8 cellular contexts compared by ENCODE assay signal in genomic region chr12:46382425-46382973, GRCh38. TPM values are rescaled to one million over a fixed set of nuclear protein-coding genes. Genes with fewer than 3 reads are reported as not detected.
DNase-seq lines count a peak whose midpoint lies in the region; ATAC-seq and TF ChIP-seq lines count a peak whose summit lies in the region.

No MANE protein-coding gene starts in this region.

- peaks cover 44% of the 10 kb centered on the region for H3K4me1 ChIP-seq in left ventricle myocardium inferior
- peaks cover 46% of the 10 kb centered on the region for H3K4me1 ChIP-seq in vagina

- H3K9me3 ChIP-seq in left ventricle myocardium inferior (replicated peaks), result peaks cover 5% of the 10 kb centered on the region
- H3K9me3 ChIP-seq in vagina, result no peaks in the 10 kb centered on the region

- H3K4me1 Mint-ChIP-seq in memory B cell, result peaks cover 20% of the 10 kb centered on the region

- DNase-seq in left ventricle myocardium inferior (no peak), Right ventricle myocardium inferior (ENCODE audit: missing footprints) (no peak), astrocyte of the spinal cord (ENCODE audit: low read depth, low spot score) (peak; percentile 70), memory B cell (ENCODE audit: low spot score in 2 of 2) (no peak), vagina (ENCODE audit: extremely low spot score in 2 of 2) (no peak), GM19238 (ENCODE audit: insufficient read length, low spot score) (no peak), NCI-H2029 (lab: John Stamatoyannopoulos, UW) (no peak), GM10248 (ENCODE audit: extremely low spot score) (no peak)

- H3K4me3 Mint-ChIP-seq in memory B cell, result peak overlapping the region; percentile 93

- ATAC-seq in Right ventricle myocardium inferior (no peak), memory B cell (ENCODE audit: low read depth) (no peak)

- H3K4me3 ChIP-seq in left ventricle myocardium inferior, result peak overlapping the region; percentile 73
- H3K4me3 ChIP-seq in astrocyte of the spinal cord (ENCODE audit: low read depth, low read length), result peak overlapping the region; percentile 70
- peak overlapping the region; percentile 72 for H3K4me3 ChIP-seq in vagina

- no peaks in the 10 kb centered on the region for H3K36me3 ChIP-seq in left ventricle myocardium inferior
- no peaks in the 10 kb centered on the region for H3K36me3 ChIP-seq in vagina

- H3K36me3 Mint-ChIP-seq in memory B cell, result no peaks in the 10 kb centered on the region

- no peak for TF ChIP-seq POLR2A in vagina (IDR thresholded peaks at IDR 0.05)

- H3K27me3 Mint-ChIP-seq in memory B cell, result no peaks in the 10 kb centered on the region

- CTCF ChIA-PET in GM10248 (lab: Yijun Ruan, JAX), result no interaction called here

- POLR2A ChIA-PET in GM10248 (lab: Yijun Ruan, JAX), result no interaction called here

- no peak for TF ChIP-seq CTCF in left ventricle myocardium inferior (IDR thresholded peaks at IDR 0.05; ENCODE audit: borderline replicate concordance)
- no peak for TF ChIP-seq CTCF in astrocyte of the spinal cord (IDR thresholded peaks at IDR 0.05; ENCODE audit: low read depth, low read length)
- no peak for TF ChIP-seq CTCF in vagina (IDR thresholded peaks at IDR 0.05)
- TF ChIP-seq CTCF in GM10248 (IDR thresholded peaks at IDR 0.05; ENCODE audit: control extremely low read depth, extremely low read depth, low read depth, missing control alignments), result no peak

- intact Hi-C loops in left ventricle myocardium inferior (cut with micrococcal nuclease), result loop anchor here (10.0 kb wide), 1 partner anchor 172 kb away; no protein-coding TSS in a partner anchor
- intact Hi-C loops in Right ventricle myocardium inferior (cut with DNase I), result loop anchor here (5.0 kb wide), 3 partner anchors 50 to 175 kb away; no protein-coding TSS in a partner anchor
- intact Hi-C loops in vagina (cut with DNase I), result loop anchor here (10.0 kb wide), 1 partner anchor 92 kb away; no protein-coding TSS in a partner anchor

- H3K27ac ChIP-seq in left ventricle myocardium inferior (replicated peaks), result peak overlapping the region; percentile 100
- peak overlapping the region; percentile 100 for H3K27ac ChIP-seq in vagina

- in situ Hi-C loops in astrocyte of the spinal cord (cut with HindIII; ENCODE audit: low sequenced_read_pairs), result no loop called here

- H3K27ac Mint-ChIP-seq in memory B cell, result peak overlapping the region; percentile 95

- peaks cover 2% of the 10 kb centered on the region for H3K9me3 Mint-ChIP-seq in memory B cell

- H3K27me3 ChIP-seq in left ventricle myocardium inferior (ENCODE audit: low read depth) (no peaks in the 10 kb centered on the region), vagina (no peaks in the 10 kb centered on the region)

RNA-seq across cellular contexts. Expression of gene SLC38A2, which starts 9.9 kb away (rescaled TPM):
- total RNA-seq in left ventricle myocardium inferior (129 TPM), Right ventricle myocardium inferior (161 TPM), vagina (352 TPM)
